Comparison of ENCODE assay signal across 9 cellular contexts in the genomic region with DNA sequence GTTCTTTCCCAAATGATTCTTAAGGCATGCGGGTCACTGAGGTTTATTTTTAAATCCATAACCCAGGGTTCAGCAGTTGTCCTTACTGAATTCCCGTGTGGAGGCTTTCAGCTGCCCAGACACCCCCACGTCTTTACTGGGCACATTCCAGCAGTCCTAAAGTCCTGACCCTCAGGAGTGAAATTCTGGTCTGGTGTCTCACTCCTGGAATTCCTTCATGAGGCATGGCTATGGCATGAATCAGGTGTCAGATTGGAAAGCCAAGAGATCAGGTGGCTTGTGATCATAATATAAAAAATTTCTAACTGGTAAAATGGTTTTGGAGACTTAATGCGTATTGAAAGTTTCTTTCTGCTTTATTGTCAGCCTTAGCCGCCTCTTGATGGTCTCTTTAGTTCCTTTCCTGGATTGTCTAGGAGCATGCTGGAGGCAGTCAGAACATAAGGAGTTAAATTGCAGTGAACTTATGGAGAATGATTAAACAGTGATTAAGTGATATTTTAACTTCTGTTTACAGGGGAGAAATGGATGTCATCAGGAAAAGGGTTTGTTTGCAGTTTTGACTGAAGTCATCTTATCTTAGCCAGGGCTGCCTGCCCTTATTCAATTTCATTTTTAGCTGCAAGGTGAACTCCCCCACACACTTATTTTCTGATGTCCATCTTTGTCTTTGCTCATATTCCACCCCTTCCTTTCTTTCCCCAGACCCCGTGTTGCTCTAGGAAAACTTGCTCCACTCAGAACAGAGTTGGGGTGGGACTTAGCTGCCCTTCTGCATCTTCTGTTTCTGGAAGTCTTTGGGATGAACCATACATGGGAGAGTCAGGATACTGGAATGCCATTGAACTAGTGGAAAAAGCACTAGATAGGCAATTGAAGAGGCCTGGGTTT. TPM values are rescaled to one million over a fixed set of nuclear protein-coding genes. Genes with fewer than 3 reads are reported as not detected.
A peak's percentile ranks its signal among the peaks of the same experiment; 100 is the strongest.
DNase-seq lines count a peak whose midpoint lies in the region; ATAC-seq, FAIRE-seq and TF ChIP-seq lines count a peak whose summit lies in the region.
"Had no signal": no experiment of that assay in that cellular context is flagged by ENCODE, and none has a peak within 500 bp of the region (broad histone marks: within the 10 kb centered on the region; RNA-seq: fewer than 3 reads in every experiment).

No MANE protein-coding gene starts in this region.

- no peaks in the 10 kb centered on the region for H3K36me3 ChIP-seq in lung (ENCODE audit: control insufficient read depth in 2 of 2, insufficient read depth in 2 of 2, low read length in 2 of 2)

- no peak for FAIRE-seq in urothelium cell line (lab: Jason Lieb, UNC)

- no peaks in the 10 kb centered on the region for H3K27me3 ChIP-seq in lung (ENCODE audit: control insufficient read depth, insufficient read depth)

- no peak for DNase-seq in Right ventricle myocardium superior
- no peak for DNase-seq in Right ventricle myocardium inferior (ENCODE audit: missing footprints)
- DNase-seq in cardiac fibroblast (ENCODE audit: low read depth in 2 of 2) = peak; percentile 59 to 84
- no peak for DNase-seq in lung (ENCODE audit: low spot score)
- DNase-seq in urothelium cell line (ENCODE audit: low spot score) = peak; percentile 82
- DNase-seq in NCI-H774 (lab: John Stamatoyannopoulos, UW) = no peak
- DNase-seq: NCI-H1436 had no signal

- ATAC-seq in Right ventricle myocardium superior (ENCODE audit: poor library complexity) (peak; percentile 28), Right ventricle myocardium inferior (no peak), lung (ENCODE audit: insufficient read depth, low FRiP score) (peak; percentile 48), HG02759 (IDR thresholded peaks at IDR 0.05; ENCODE audit: unreplicated experiment) (no peak), GM19324 (IDR thresholded peaks at IDR 0.05; ENCODE audit: low FRiP score, unreplicated experiment) (no peak)

- peak overlapping the region; percentile 80 to 83 for H3K27ac ChIP-seq in lung (ENCODE audit: low read depth in 1 of 2, low read length in 1 of 2)

- TF ChIP-seq CTCF in cardiac fibroblast (IDR thresholded peaks at IDR 0.05; ENCODE audit: low read depth, low read length) (no peak), lung (IDR thresholded peaks at IDR 0.05; ENCODE audit: control extremely low read depth, extremely low read depth) (no peak)

- 48 to 72% methylated on average over 6 of the region's 6 CpGs for WGBS in lung, 2 donors

- intact Hi-C loops in Right ventricle myocardium superior (cut with DNase I) = no loop called here
- intact Hi-C loops in Right ventricle myocardium inferior (cut with DNase I) = no loop called here

- H3K4me3 ChIP-seq in cardiac fibroblast (replicated peaks in 1 of 2; ENCODE audit: low read depth in 2 of 2, low read length in 2 of 2) (no peak overlapping the region), lung (no peak overlapping the region)

- H3K4me1 ChIP-seq in lung (ENCODE audit: control insufficient read depth in 2 of 2, insufficient read depth in 2 of 2, low read length in 2 of 2) = peaks cover 7 to 18% of the 10 kb centered on the region in 2 donors

- no peaks in the 10 kb centered on the region for H3K9me3 ChIP-seq in lung (ENCODE audit: control insufficient read depth in 2 of 2, insufficient read depth in 1 of 2, low read length in 1 of 2)

RNA-seq across cellular contexts. Expression of a gene that starts 25.7 kb away (rescaled TPM):
- 200 TPM for total RNA-seq in Right ventricle myocardium superior
- total RNA-seq in Right ventricle myocardium inferior = 217 TPM
- 100 to 1,000 TPM; 357 to 966 TPM for total RNA-seq in lung
- 100 to 1,000 TPM in 1 of 2 donors, 10 to 100 TPM in 1; 69.1 to 109 TPM for polyA plus RNA-seq in lung

Comparison
In these comparisons a context has a peak if more than half of its experiments do, and no peak if none do; other contexts are left out.
1. ATAC-seq: peak in Right ventricle myocardium superior (single experiment) and lung (single experiment); none in Right ventricle myocardium inferior (single experiment), HG02759 (single experiment) and GM19324 (single experiment).
2. DNase-seq: peak in cardiac fibroblast (2 of 2) and urothelium cell line (single experiment); none in Right ventricle myocardium superior (single experiment), Right ventricle myocardium inferior (single experiment), lung (single experiment) and NCI-H774 (single experiment).